ENCODE assay signal across 1 cellular context in genomic region chr14:29028973-29029582, GRCh38.
TF ChIP-seq lines count a peak whose summit lies in the region.

No MANE protein-coding gene starts in this region.

TF ChIP-seq in HepG2, 621 proteins besides CTCF, POLR2A, EP300 and RAD21 (continued from another document and continues in another):
- TF ChIP-seq ZSCAN5A (CRISPR knock-in tag; IDR thresholded peaks at IDR 0.05; ENCODE audit: borderline replicate concordance): peak; percentile 99
- 0 out of 2 replicates have a peak, but pooled peaks have one; percentile 86 for TF ChIP-seq ZNF737 (CRISPR knock-in tag; IDR thresholded peaks at IDR 0.05; ENCODE audit: borderline replicate concordance)
- TF ChIP-seq, protein P1, sequence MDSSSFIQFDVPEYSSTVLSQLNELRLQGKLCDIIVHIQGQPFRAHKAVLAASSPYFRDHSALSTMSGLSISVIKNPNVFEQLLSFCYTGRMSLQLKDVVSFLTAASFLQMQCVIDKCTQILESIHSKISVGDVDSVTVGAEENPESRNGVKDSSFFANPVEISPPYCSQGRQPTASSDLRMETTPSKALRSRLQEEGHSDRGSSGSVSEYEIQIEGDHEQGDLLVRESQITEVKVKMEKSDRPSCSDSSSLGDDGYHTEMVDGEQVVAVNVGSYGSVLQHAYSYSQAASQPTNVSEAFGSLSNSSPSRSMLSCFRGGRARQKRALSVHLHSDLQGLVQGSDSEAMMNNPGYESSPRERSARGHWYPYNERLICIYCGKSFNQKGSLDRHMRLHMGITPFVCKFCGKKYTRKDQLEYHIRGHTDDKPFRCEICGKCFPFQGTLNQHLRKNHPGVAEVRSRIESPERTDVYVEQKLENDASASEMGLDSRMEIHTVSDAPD (CRISPR knock-in tag; IDR thresholded peaks at IDR 0.05): peak; percentile 71; the same call in 1 of the 2 replicates
- TF ChIP-seq GLI4 (CRISPR knock-in tag; IDR thresholded peaks at IDR 0.05; ENCODE audit: borderline replicate concordance): no peak
- peak; percentile 75; the same call in 1 of the 2 replicates for TF ChIP-seq ZBTB39 (CRISPR knock-in tag; IDR thresholded peaks at IDR 0.05)
- no peak for TF ChIP-seq PAWR (CRISPR knock-in tag; IDR thresholded peaks at IDR 0.05; ENCODE audit: borderline replicate concordance)
- TF ChIP-seq, protein P2, sequence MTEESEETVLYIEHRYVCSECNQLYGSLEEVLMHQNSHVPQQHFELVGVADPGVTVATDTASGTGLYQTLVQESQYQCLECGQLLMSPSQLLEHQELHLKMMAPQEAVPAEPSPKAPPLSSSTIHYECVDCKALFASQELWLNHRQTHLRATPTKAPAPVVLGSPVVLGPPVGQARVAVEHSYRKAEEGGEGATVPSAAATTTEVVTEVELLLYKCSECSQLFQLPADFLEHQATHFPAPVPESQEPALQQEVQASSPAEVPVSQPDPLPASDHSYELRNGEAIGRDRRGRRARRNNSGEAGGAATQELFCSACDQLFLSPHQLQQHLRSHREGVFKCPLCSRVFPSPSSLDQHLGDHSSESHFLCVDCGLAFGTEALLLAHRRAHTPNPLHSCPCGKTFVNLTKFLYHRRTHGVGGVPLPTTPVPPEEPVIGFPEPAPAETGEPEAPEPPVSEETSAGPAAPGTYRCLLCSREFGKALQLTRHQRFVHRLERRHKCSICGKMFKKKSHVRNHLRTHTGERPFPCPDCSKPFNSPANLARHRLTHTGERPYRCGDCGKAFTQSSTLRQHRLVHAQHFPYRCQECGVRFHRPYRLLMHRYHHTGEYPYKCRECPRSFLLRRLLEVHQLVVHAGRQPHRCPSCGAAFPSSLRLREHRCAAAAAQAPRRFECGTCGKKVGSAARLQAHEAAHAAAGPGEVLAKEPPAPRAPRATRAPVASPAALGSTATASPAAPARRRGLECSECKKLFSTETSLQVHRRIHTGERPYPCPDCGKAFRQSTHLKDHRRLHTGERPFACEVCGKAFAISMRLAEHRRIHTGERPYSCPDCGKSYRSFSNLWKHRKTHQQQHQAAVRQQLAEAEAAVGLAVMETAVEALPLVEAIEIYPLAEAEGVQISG (CRISPR knock-in tag; IDR thresholded peaks at IDR 0.05): peak; percentile 91
- TF ChIP-seq DPF2 (CRISPR knock-in tag; IDR thresholded peaks at IDR 0.05; ENCODE audit: borderline replicate concordance, low read depth): peak; percentile 93
- no peak for TF ChIP-seq ATF6 (CRISPR knock-in tag; conservative IDR thresholded peaks at IDR 0.05)
- no peak for TF ChIP-seq MED8 (CRISPR knock-in tag; IDR thresholded peaks at IDR 0.05; ENCODE audit: insufficient replicate concordance)
- TF ChIP-seq, protein P3, sequence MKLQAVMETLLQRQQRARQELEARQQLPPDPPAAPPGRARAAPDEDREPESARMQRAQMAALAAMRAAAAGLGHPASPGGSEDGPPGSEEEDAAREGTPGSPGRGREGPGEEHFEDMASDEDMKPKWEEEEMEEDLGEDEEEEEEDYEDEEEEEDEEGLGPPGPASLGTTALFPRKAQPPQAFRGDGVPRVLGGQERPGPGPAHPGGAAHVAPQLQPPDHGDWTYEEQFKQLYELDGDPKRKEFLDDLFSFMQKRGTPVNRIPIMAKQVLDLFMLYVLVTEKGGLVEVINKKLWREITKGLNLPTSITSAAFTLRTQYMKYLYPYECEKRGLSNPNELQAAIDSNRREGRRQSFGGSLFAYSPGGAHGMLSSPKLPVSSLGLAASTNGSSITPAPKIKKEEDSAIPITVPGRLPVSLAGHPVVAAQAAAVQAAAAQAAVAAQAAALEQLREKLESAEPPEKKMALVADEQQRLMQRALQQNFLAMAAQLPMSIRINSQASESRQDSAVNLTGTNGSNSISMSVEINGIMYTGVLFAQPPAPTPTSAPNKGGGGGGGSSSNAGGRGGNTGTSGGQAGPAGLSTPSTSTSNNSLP (IDR thresholded peaks at IDR 0.05; ENCODE audit: low read depth, low read length): 0 out of 2 replicates have a peak, but pooled peaks have one; percentile 54
- no peak for TF ChIP-seq CREB3 (CRISPR knock-in tag; IDR thresholded peaks at IDR 0.05)
- TF ChIP-seq ZFP37 (CRISPR knock-in tag; IDR thresholded peaks at IDR 0.05; ENCODE audit: borderline replicate concordance): no peak
- no peak for TF ChIP-seq ZNF17 (CRISPR knock-in tag; IDR thresholded peaks at IDR 0.05)
- TF ChIP-seq, protein P4, sequence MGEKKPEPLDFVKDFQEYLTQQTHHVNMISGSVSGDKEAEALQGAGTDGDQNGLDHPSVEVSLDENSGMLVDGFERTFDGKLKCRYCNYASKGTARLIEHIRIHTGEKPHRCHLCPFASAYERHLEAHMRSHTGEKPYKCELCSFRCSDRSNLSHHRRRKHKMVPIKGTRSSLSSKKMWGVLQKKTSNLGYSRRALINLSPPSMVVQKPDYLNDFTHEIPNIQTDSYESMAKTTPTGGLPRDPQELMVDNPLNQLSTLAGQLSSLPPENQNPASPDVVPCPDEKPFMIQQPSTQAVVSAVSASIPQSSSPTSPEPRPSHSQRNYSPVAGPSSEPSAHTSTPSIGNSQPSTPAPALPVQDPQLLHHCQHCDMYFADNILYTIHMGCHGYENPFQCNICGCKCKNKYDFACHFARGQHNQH (CRISPR knock-in tag; IDR thresholded peaks at IDR 0.05): peak; percentile 97
- no peak for TF ChIP-seq NPAS2 (CRISPR knock-in tag; IDR thresholded peaks at IDR 0.05; ENCODE audit: borderline replicate concordance)
- TF ChIP-seq AFF4 (CRISPR knock-in tag; IDR thresholded peaks at IDR 0.05): no peak
- no peak; the same call in 1 of the 2 replicates for TF ChIP-seq GPN1 (CRISPR knock-in tag; IDR thresholded peaks at IDR 0.05; ENCODE audit: borderline replicate concordance)
- no peak for TF ChIP-seq ZBTB46 (CRISPR knock-in tag; IDR thresholded peaks at IDR 0.05; ENCODE audit: borderline replicate concordance)
- peak; percentile 78 for TF ChIP-seq TBL1XR1 (IDR thresholded peaks at IDR 0.05; ENCODE audit: borderline replicate concordance, low read length, partially characterized antibody)
- no peak for TF ChIP-seq NR0B2 (CRISPR knock-in tag; IDR thresholded peaks at IDR 0.05)
- no peak for TF ChIP-seq ZNF576 (CRISPR knock-in tag; IDR thresholded peaks at IDR 0.05)
- TF ChIP-seq, protein P5, sequence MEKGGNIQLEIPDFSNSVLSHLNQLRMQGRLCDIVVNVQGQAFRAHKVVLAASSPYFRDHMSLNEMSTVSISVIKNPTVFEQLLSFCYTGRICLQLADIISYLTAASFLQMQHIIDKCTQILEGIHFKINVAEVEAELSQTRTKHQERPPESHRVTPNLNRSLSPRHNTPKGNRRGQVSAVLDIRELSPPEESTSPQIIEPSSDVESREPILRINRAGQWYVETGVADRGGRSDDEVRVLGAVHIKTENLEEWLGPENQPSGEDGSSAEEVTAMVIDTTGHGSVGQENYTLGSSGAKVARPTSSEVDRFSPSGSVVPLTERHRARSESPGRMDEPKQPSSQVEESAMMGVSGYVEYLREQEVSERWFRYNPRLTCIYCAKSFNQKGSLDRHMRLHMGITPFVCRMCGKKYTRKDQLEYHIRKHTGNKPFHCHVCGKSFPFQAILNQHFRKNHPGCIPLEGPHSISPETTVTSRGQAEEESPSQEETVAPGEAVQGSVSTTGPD (CRISPR knock-in tag; IDR thresholded peaks at IDR 0.05): no peak
- TF ChIP-seq ZFYVE20 (CRISPR knock-in tag; IDR thresholded peaks at IDR 0.05; ENCODE audit: borderline replicate concordance, low read depth): no peak
- TF ChIP-seq ZNF552 (CRISPR knock-in tag; IDR thresholded peaks at IDR 0.05; ENCODE audit: borderline replicate concordance): peak; percentile 91; the same call in 1 of the 2 replicates
- TF ChIP-seq GABPB1 (CRISPR knock-in tag; IDR thresholded peaks at IDR 0.05): peak; percentile 73
- TF ChIP-seq SMYD3 (CRISPR knock-in tag; IDR thresholded peaks at IDR 0.05): peak; percentile 96
- no peak for TF ChIP-seq POLR2AphosphoS2 (IDR thresholded peaks at IDR 0.05; ENCODE audit: low read depth, low read length)
- TF ChIP-seq NR2F6 (IDR thresholded peaks at IDR 0.05): peak; percentile 69
- TF ChIP-seq NR2F6 (CRISPR knock-in tag; IDR thresholded peaks at IDR 0.05): peak; percentile 85
- TF ChIP-seq XBP1 (CRISPR knock-in tag; IDR thresholded peaks at IDR 0.05): no peak
- TF ChIP-seq KAT2B (IDR thresholded peaks at IDR 0.05; ENCODE audit: borderline replicate concordance, low read depth, low read length): no peak
- no peak for TF ChIP-seq DNMT1 (CRISPR knock-in tag; IDR thresholded peaks at IDR 0.05)
